Comparison of ENCODE assay signal across 1 cellular context in genomic region chr18:54946149-54946581, GRCh38.
TF ChIP-seq lines count a peak whose summit lies in the region.

No MANE protein-coding gene starts in this region.

TF ChIP-seq in HepG2, 621 proteins besides CTCF, POLR2A, EP300 and RAD21 (continued from another document and continues in another):
- TF ChIP-seq MTF1 (CRISPR knock-in tag; IDR thresholded peaks at IDR 0.05) (no peak), HIVEP1 (CRISPR knock-in tag; IDR thresholded peaks at IDR 0.05) (no peak), TIGD3 (CRISPR knock-in tag; IDR thresholded peaks at IDR 0.05; ENCODE audit: borderline replicate concordance) (no peak), ZNF484 (CRISPR knock-in tag; IDR thresholded peaks at IDR 0.05; ENCODE audit: borderline replicate concordance, low read depth) (no peak), ZNF589 (CRISPR knock-in tag; conservative IDR thresholded peaks at IDR 0.05) (no peak), ZNF430 (CRISPR knock-in tag; IDR thresholded peaks at IDR 0.05) (no peak), NR0B2 (CRISPR knock-in tag; IDR thresholded peaks at IDR 0.05) (no peak), SKIL (CRISPR knock-in tag; IDR thresholded peaks at IDR 0.05; ENCODE audit: borderline replicate concordance) (peak; percentile 90), SOX5 (CRISPR knock-in tag; IDR thresholded peaks at IDR 0.05; ENCODE audit: borderline replicate concordance) (peak; percentile 83; the same call in 1 of the 2 replicates), SAFB2 (CRISPR knock-in tag; IDR thresholded peaks at IDR 0.05; ENCODE audit: borderline replicate concordance, low read depth) (no peak), ZNF205 (CRISPR knock-in tag; IDR thresholded peaks at IDR 0.05) (no peak; the same call in 1 of the 2 replicates), ZMYM3 (CRISPR knock-in tag; IDR thresholded peaks at IDR 0.05) (peak; percentile 62; the same call in 1 of the 2 replicates), AKAP8 (CRISPR knock-in tag; IDR thresholded peaks at IDR 0.05) (0 out of 2 replicates have a peak, but pooled peaks have one; percentile 30), MZF1 (CRISPR knock-in tag; IDR thresholded peaks at IDR 0.05; ENCODE audit: borderline replicate concordance) (no peak), TEF (CRISPR knock-in tag; IDR thresholded peaks at IDR 0.05) (peak; percentile 95), IKZF1 (IDR thresholded peaks at IDR 0.05) (no peak), ZBTB7B (CRISPR knock-in tag; IDR thresholded peaks at IDR 0.05) (peak; percentile 86), SMARCC2 (IDR thresholded peaks at IDR 0.05) (no peak), GABPB1 (CRISPR knock-in tag; IDR thresholded peaks at IDR 0.05) (peak; percentile 61; the same call in 1 of the 2 replicates), ZNF563 (CRISPR knock-in tag; IDR thresholded peaks at IDR 0.05) (no peak), ZNF761 (CRISPR knock-in tag; conservative IDR thresholded peaks at IDR 0.05) (no peak), IRX3 (CRISPR knock-in tag; IDR thresholded peaks at IDR 0.05; ENCODE audit: borderline replicate concordance, low read depth) (no peak), ZNF776 (CRISPR knock-in tag; IDR thresholded peaks at IDR 0.05) (no peak), NCOA1 (CRISPR knock-in tag; IDR thresholded peaks at IDR 0.05) (no peak), SRF (IDR thresholded peaks at IDR 0.05; ENCODE audit: low read depth, low read length) (no peak), NR1H2 (CRISPR knock-in tag; IDR thresholded peaks at IDR 0.05; ENCODE audit: borderline replicate concordance, low read depth) (no peak; the same call in 1 of the 2 replicates), HHEX (CRISPR knock-in tag; IDR thresholded peaks at IDR 0.05) (no peak), ZNF121 (CRISPR knock-in tag; IDR thresholded peaks at IDR 0.05) (no peak), ZNF232 (CRISPR knock-in tag; IDR thresholded peaks at IDR 0.05; ENCODE audit: borderline replicate concordance) (peak; percentile 71; the same call in 1 of the 2 replicates), LRRFIP1 (CRISPR knock-in tag; conservative IDR thresholded peaks at IDR 0.05) (no peak), KLF11 (CRISPR knock-in tag; IDR thresholded peaks at IDR 0.05) (no peak), BCL3 (CRISPR knock-in tag; IDR thresholded peaks at IDR 0.05) (no peak), SP1 (IDR thresholded peaks at IDR 0.05) (no peak), SP1 (CRISPR knock-in tag; IDR thresholded peaks at IDR 0.05) (no peak), CREB1 (IDR thresholded peaks at IDR 0.05) (no peak), CREB1 (CRISPR knock-in tag; IDR thresholded peaks at IDR 0.05) (peak; percentile 82), CSRNP1 (CRISPR knock-in tag; IDR thresholded peaks at IDR 0.05) (peak; percentile 41; the same call in 1 of the 2 replicates), ZBED4 (CRISPR knock-in tag; IDR thresholded peaks at IDR 0.05; ENCODE audit: borderline replicate concordance) (0 out of 2 replicates have a peak, but pooled peaks have one; percentile 57), FOXC1 (CRISPR knock-in tag; IDR thresholded peaks at IDR 0.05; ENCODE audit: borderline replicate concordance) (no peak), HOXA3 (CRISPR knock-in tag; IDR thresholded peaks at IDR 0.05) (peak; percentile 82), RBM39 (IDR thresholded peaks at IDR 0.05; ENCODE audit: low read depth, low read length, poor library complexity, severe bottlenecking) (no peak), TBX3 (IDR thresholded peaks at IDR 0.05; ENCODE audit: borderline replicate concordance) (no peak), KAT2B (IDR thresholded peaks at IDR 0.05; ENCODE audit: borderline replicate concordance, low read depth, low read length) (peak; percentile 34; the same call in 1 of the 2 replicates), TFDP2 (CRISPR knock-in tag; IDR thresholded peaks at IDR 0.05) (peak; percentile 65), MTA1 (CRISPR knock-in tag; IDR thresholded peaks at IDR 0.05; ENCODE audit: borderline replicate concordance) (no peak; the same call in 1 of the 2 replicates), ZBTB46 (CRISPR knock-in tag; IDR thresholded peaks at IDR 0.05; ENCODE audit: borderline replicate concordance) (no peak), ZNF446 (CRISPR knock-in tag; IDR thresholded peaks at IDR 0.05) (no peak), CHD2 (IDR thresholded peaks at IDR 0.05; ENCODE audit: low read depth, low read length) (no peak), ZNF20 (CRISPR knock-in tag; IDR thresholded peaks at IDR 0.05) (no peak), MTF2 (CRISPR knock-in tag; IDR thresholded peaks at IDR 0.05; ENCODE audit: borderline replicate concordance) (no peak), NFE2 (CRISPR knock-in tag; IDR thresholded peaks at IDR 0.05) (no peak), ZBTB38 (CRISPR knock-in tag; IDR thresholded peaks at IDR 0.05) (0 out of 2 replicates have a peak, but pooled peaks have one; percentile 24), ZNF180 (CRISPR knock-in tag; IDR thresholded peaks at IDR 0.05; ENCODE audit: borderline replicate concordance, low read depth) (no peak), NCOA2 (CRISPR knock-in tag; IDR thresholded peaks at IDR 0.05) (peak; percentile 95)
